ENCODE assay signal across 13 cellular contexts in genomic region chr10:113006656-113007342, GRCh38. TPM values are rescaled to one million over a fixed set of nuclear protein-coding genes. Genes with fewer than 3 reads are reported as not detected.
DNase-seq lines count a peak whose midpoint lies in the region; ATAC-seq and TF ChIP-seq lines count a peak whose summit lies in the region.
"Had no signal": no experiment of that assay in that cellular context is flagged by ENCODE, and none has a peak within 500 bp of the region (broad histone marks: within the 10 kb centered on the region; RNA-seq: fewer than 3 reads in every experiment).

No MANE protein-coding gene starts in this region.

- no peaks in the 10 kb centered on the region for H3K9me3 ChIP-seq in CD8-positive, alpha-beta T cell (ENCODE audit: low read length)
- H3K9me3 ChIP-seq in Loucy (ENCODE audit: insufficient read depth, low read depth, low read length), result no peaks in the 10 kb centered on the region
- no peaks in the 10 kb centered on the region for H3K9me3 ChIP-seq in WERI-Rb-1 (ENCODE audit: severe bottlenecking)
- H3K9me3 ChIP-seq: prostate gland had no signal

- H3K27ac Mint-ChIP-seq in CD8-positive, alpha-beta T cell, result no peak overlapping the region
- no peak overlapping the region for H3K27ac Mint-ChIP-seq in activated naive CD8-positive, alpha-beta T cell treated with anti-CD3 and anti-CD28 coated beads, Interleukin-2, amount 10 ng/mL, durations not matched to agents 7 days and 5 days
- peak overlapping the region; percentile 78 for H3K27ac Mint-ChIP-seq in osteocyte (ENCODE audit: unreplicated experiment)
- H3K27ac Mint-ChIP-seq: activated B cell treated with CpG ODN at 0.5 μM for 24 hours had no signal

- ATAC-seq in CD8-positive, alpha-beta T cell, result peak; percentile 62
- ATAC-seq in activated naive CD8-positive, alpha-beta T cell treated with anti-CD3 and anti-CD28 coated beads, Interleukin-2, amount 10 ng/mL, durations not matched to agents 7 days and 5 days (ENCODE audit: low read depth), result peak; percentile 46
- ATAC-seq in HG03439 (IDR thresholded peaks at IDR 0.05; ENCODE audit: unreplicated experiment), result no peak

- no peak overlapping the region for H3K9ac ChIP-seq in Loucy (ENCODE audit: low read depth, low read length, poor library complexity, severe bottlenecking)

- H3K9me3 Mint-ChIP-seq in CD8-positive, alpha-beta T cell, result no peaks in the 10 kb centered on the region
- H3K9me3 Mint-ChIP-seq in activated naive CD8-positive, alpha-beta T cell treated with anti-CD3 and anti-CD28 coated beads, Interleukin-2, amount 10 ng/mL, durations not matched to agents 7 days and 5 days, result peaks cover 1% of the 10 kb centered on the region
- H3K9me3 Mint-ChIP-seq in osteocyte (ENCODE audit: unreplicated experiment), result no peaks in the 10 kb centered on the region
- H3K9me3 Mint-ChIP-seq: activated B cell treated with CpG ODN at 0.5 μM for 24 hours had no signal

- no peaks in the 10 kb centered on the region for H3F3A ChIP-seq in Loucy (ENCODE audit: low read depth)

- H3K27ac ChIP-seq in CD8-positive, alpha-beta T cell (ENCODE audit: low read depth, low read length), result no peak overlapping the region
- no peak overlapping the region for H3K27ac ChIP-seq in WERI-Rb-1
- H3K27ac ChIP-seq: C4-2B, prostate gland, SK-N-MC had no signal

- peak overlapping the region; percentile 70 for H3K4me2 ChIP-seq in Loucy (ENCODE audit: low read depth, low read length, poor library complexity, severe bottlenecking)

- CTCF ChIA-PET in CD8-positive, alpha-beta T cell (lab: Charles Lee), result no interaction called here

- H3K9me2 ChIP-seq in Loucy (replicated peaks; ENCODE audit: low read depth, low read length), result no peaks in the 10 kb centered on the region

- no peaks in the 10 kb centered on the region for H3K36me3 Mint-ChIP-seq in CD8-positive, alpha-beta T cell
- no peaks in the 10 kb centered on the region for H3K36me3 Mint-ChIP-seq in activated naive CD8-positive, alpha-beta T cell treated with anti-CD3 and anti-CD28 coated beads, Interleukin-2, amount 10 ng/mL, durations not matched to agents 7 days and 5 days
- H3K36me3 Mint-ChIP-seq in osteocyte (ENCODE audit: unreplicated experiment), result peaks cover 27% of the 10 kb centered on the region

- no peak for TF ChIP-seq CTCF in CD8-positive, alpha-beta T cell (IDR thresholded peaks at IDR 0.05)
- TF ChIP-seq CTCF in Loucy (conservative IDR thresholded peaks at IDR 0.05; ENCODE audit: low read length), result no peak
- no peak for TF ChIP-seq CTCF in osteocyte (IDR thresholded peaks at IDR 0.05)
- no peak for TF ChIP-seq CTCF in WERI-Rb-1 (IDR thresholded peaks at IDR 0.05; ENCODE audit: low read depth, low read length)

- no peak for DNase-seq in CD8-positive, alpha-beta T cell
- no peak for DNase-seq in activated naive CD8-positive, alpha-beta T cell treated with anti-CD3 and anti-CD28 coated beads, Interleukin-2, amount 10 ng/mL, durations not matched to agents 7 days and 5 days
- DNase-seq in osteocyte (ENCODE audit: extremely low spot score, unreplicated experiment) (no peak), DMS 273 (lab: John Stamatoyannopoulos, UW; ENCODE audit: unreplicated experiment) (no peak), WERI-Rb-1 (no peak)
- DNase-seq: activated B cell treated with CpG ODN at 0.5 μM for 24 hours, MV-4-11, NCI-H2107 had no signal

- H3K4me3 Mint-ChIP-seq in CD8-positive, alpha-beta T cell, result peak overlapping the region; percentile 80
- H3K4me3 Mint-ChIP-seq in activated naive CD8-positive, alpha-beta T cell treated with anti-CD3 and anti-CD28 coated beads, Interleukin-2, amount 10 ng/mL, durations not matched to agents 7 days and 5 days, result no peak overlapping the region
- no peak overlapping the region for H3K4me3 Mint-ChIP-seq in osteocyte (ENCODE audit: unreplicated experiment)
- H3K4me3 Mint-ChIP-seq: activated B cell treated with CpG ODN at 0.5 μM for 24 hours had no signal

- H4K20me1 ChIP-seq in Loucy (ENCODE audit: insufficient read depth, low read length, poor library complexity, severe bottlenecking), result peaks cover 13% of the 10 kb centered on the region

- peaks cover 36% of the 10 kb centered on the region for H3K4me1 Mint-ChIP-seq in CD8-positive, alpha-beta T cell (ENCODE audit: low read depth)
- peaks cover 20% of the 10 kb centered on the region for H3K4me1 Mint-ChIP-seq in activated naive CD8-positive, alpha-beta T cell treated with anti-CD3 and anti-CD28 coated beads, Interleukin-2, amount 10 ng/mL, durations not matched to agents 7 days and 5 days
- H3K4me1 Mint-ChIP-seq in osteocyte (ENCODE audit: unreplicated experiment), result peaks cover 65% of the 10 kb centered on the region
- H3K4me1 Mint-ChIP-seq: activated B cell treated with CpG ODN at 0.5 μM for 24 hours had no signal

- intact Hi-C loops in CD8-positive, alpha-beta T cell (cut with DNase I, micrococcal nuclease), result loop anchor here (1.0 to 2.0 kb wide), 3 partner anchors 43 to 56 kb away; partner anchors contain the start of gene TCF7L2 (in 1 of the 2)

- POLR2A ChIA-PET in CD8-positive, alpha-beta T cell (lab: Charles Lee), result no interaction called here
- POLR2A ChIA-PET in activated naive CD8-positive, alpha-beta T cell treated with anti-CD3 and anti-CD28 coated beads, Interleukin-2, amount 10 ng/mL, durations not matched to agents 7 days and 5 days (lab: Charles Lee), result no interaction called here

- H3K4me1 ChIP-seq in CD8-positive, alpha-beta T cell (ENCODE audit: insufficient read depth, low read length), result peaks cover 32% of the 10 kb centered on the region
- peaks cover 21% of the 10 kb centered on the region for H3K4me1 ChIP-seq in Loucy (ENCODE audit: insufficient read depth, low read length, poor library complexity, severe bottlenecking)
- H3K4me1 ChIP-seq: prostate gland had no signal

- H3K27me3 ChIP-seq in CD8-positive, alpha-beta T cell (ENCODE audit: insufficient read depth, low read length), result no peaks in the 10 kb centered on the region
- H3K27me3 ChIP-seq in Loucy (ENCODE audit: insufficient read depth, low read length, poor library complexity, severe bottlenecking) (no peaks in the 10 kb centered on the region), WERI-Rb-1 (ENCODE audit: insufficient read depth, low read depth, severe bottlenecking) (no peaks in the 10 kb centered on the region)

- H3K27me3 Mint-ChIP-seq in CD8-positive, alpha-beta T cell (ENCODE audit: low read depth), result peaks cover 34% of the 10 kb centered on the region
- peaks cover 88% of the 10 kb centered on the region for H3K27me3 Mint-ChIP-seq in activated naive CD8-positive, alpha-beta T cell treated with anti-CD3 and anti-CD28 coated beads, Interleukin-2, amount 10 ng/mL, durations not matched to agents 7 days and 5 days
- no peaks in the 10 kb centered on the region for H3K27me3 Mint-ChIP-seq in osteocyte (ENCODE audit: unreplicated experiment)

- H3K36me3 ChIP-seq in CD8-positive, alpha-beta T cell (ENCODE audit: insufficient read depth, low read length), result no peaks in the 10 kb centered on the region
- no peaks in the 10 kb centered on the region for H3K36me3 ChIP-seq in Loucy (ENCODE audit: insufficient read depth, low read length)
- H3K36me3 ChIP-seq in WERI-Rb-1, result no peaks in the 10 kb centered on the region
- H3K36me3 ChIP-seq: prostate gland had no signal

- peaks cover 12% of the 10 kb centered on the region; the same call in 1 of the 2 replicates for H3K79me2 ChIP-seq in Loucy (ENCODE audit: insufficient read depth, low read length)

- no peak overlapping the region for H2AFZ ChIP-seq in Loucy (ENCODE audit: low read length)

- peak overlapping the region; percentile 34 for H3K4me3 ChIP-seq in CD8-positive, alpha-beta T cell (ENCODE audit: low read depth, low read length)
- H3K4me3 ChIP-seq in Loucy (ENCODE audit: low read length, poor library complexity, severe bottlenecking) (no peak overlapping the region), WERI-Rb-1 (ENCODE audit: low read depth, low read length) (no peak overlapping the region)
- H3K4me3 ChIP-seq: prostate gland, SK-N-MC had no signal

RNA-seq across cellular contexts. Expression of gene TCF7L2, which starts 56.8 kb away (rescaled TPM):
- total RNA-seq in CD8-positive, alpha-beta T cell, result 1 to 10 TPM; 8.6 to 9.6 TPM
- 1 to 10 TPM; 1.9 to 2.2 TPM for total RNA-seq in activated naive CD8-positive, alpha-beta T cell treated with anti-CD3 and anti-CD28 coated beads, Interleukin-2, amount 10 ng/mL, durations not matched to agents 7 days and 5 days
- total RNA-seq in osteocyte, result 86.9 and 88.2 TPM in 2 replicates
